In the genomic region with DNA sequence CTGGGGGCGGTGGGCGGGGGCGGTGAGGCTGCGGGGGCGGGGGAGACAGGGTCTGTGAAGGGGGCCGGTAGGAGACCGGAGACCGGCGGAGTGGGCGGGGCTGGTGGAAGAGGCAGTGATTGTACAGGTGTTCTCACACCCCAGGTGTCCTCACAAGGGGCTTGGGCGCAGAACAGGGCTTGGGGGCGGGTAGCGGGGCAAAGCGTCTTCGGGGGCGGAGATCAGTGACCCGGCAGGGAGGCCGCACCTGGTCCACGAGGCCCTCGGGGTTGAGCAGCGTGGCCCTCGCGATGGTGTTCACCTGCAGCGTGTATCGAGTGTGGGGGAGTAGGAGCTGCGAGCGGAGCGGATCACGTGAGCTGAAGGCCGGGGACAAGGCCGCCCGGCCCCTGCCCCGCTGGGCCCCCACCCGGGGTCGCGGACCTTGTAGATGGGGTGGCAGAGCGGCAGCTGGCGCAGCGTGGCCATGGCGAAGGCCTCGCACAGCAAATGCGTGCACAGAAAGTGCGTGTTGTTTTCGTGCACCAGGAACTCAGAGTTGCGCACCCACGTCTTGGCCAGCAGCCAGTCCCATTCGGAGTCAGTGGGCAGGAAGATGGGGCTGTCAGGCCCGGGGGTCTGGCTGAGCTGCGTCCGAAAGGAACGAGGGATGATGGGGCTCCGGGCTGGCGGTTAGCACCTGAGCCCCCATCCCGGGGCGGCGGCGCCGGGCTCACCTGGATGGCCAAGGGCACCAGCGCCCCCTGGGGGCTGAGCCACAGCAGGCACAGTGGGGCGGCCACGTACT, we compare ENCODE assay signal across 9 cellular contexts. TPM values are rescaled to one million over a fixed set of nuclear protein-coding genes. Genes with fewer than 3 reads are reported as not detected.
DNase-seq lines count a peak whose midpoint lies in the region; ATAC-seq and TF ChIP-seq lines count a peak whose summit lies in the region.
"Had no signal": no experiment of that assay in that cellular context is flagged by ENCODE, and none has a peak within 500 bp of the region (broad histone marks: within the 10 kb centered on the region; RNA-seq: fewer than 3 reads in every experiment).

No MANE protein-coding gene starts in this region.

- no peak overlapping the region for H3K27ac ChIP-seq in C4-2B
- H3K27ac ChIP-seq in body of pancreas: no peak overlapping the region

- WGBS in body of pancreas, 2 donors: 9 to 42% methylated on average over 9 to 55 of the region's 61 CpGs

- TF ChIP-seq CTCF in C4-2B (conservative IDR thresholded peaks at IDR 0.05) (peak; percentile 83), body of pancreas (IDR thresholded peaks at IDR 0.05) (peak; percentile 82 to 92 (median 87))

- H3K4me3 ChIP-seq in body of pancreas: no peak overlapping the region

- H3K27me3 ChIP-seq in body of pancreas: no peaks in the 10 kb centered on the region

- intact Hi-C loops in body of pancreas (cut with DNase I): no loop called here

- peak; percentile 54 for DNase-seq in HT-29 (ENCODE audit: low spot score)
- peak; percentile 84 for DNase-seq in T-helper 9 cell
- DNase-seq in body of pancreas: peak; percentile 76 to 87 (median 78)
- DNase-seq in islet precursor cell: peak; percentile 88
- DNase-seq in stimulated activated CD4-positive, alpha-beta T cell treated with anti-CD3 and anti-CD28 coated beads, Interleukin-4, amount 100 ng/mL, for 24 hours: peak; percentile 80

- H3K9me3 ChIP-seq in body of pancreas: no peaks in the 10 kb centered on the region

- no peaks in the 10 kb centered on the region for H3K36me3 ChIP-seq in body of pancreas (replicated peaks in 1 of 2; ENCODE audit: insufficient read depth in 1 of 2, low read depth in 2 of 2)

- peaks cover 10% of the 10 kb centered on the region for H3K4me1 ChIP-seq in body of pancreas

- TF ChIP-seq POLR2A in body of pancreas (IDR thresholded peaks at IDR 0.05): no peak

- ATAC-seq in body of pancreas: peak; percentile 91
- ATAC-seq in HG03432 (IDR thresholded peaks at IDR 0.05; ENCODE audit: unreplicated experiment): no peak
- ATAC-seq in HG03175 (IDR thresholded peaks at IDR 0.05; ENCODE audit: unreplicated experiment): no peak

RNA-seq across cellular contexts. Expression of a gene that starts 8.5 kb away (rescaled TPM):
- not detected in 2 replicates for total RNA-seq in HT-29 (2014; rRNA removed; shearing (Covaris generic))
- not detected for total RNA-seq in body of pancreas
- total RNA-seq: urinary bladder had no signal

RNA-seq across cellular contexts. Expression of a gene that starts 14.0 kb away (rescaled TPM):
- 0.61 and 0.76 TPM in 2 replicates for total RNA-seq in HT-29 (2014; rRNA removed; shearing (Covaris generic))
- not detected for total RNA-seq in body of pancreas
- total RNA-seq: urinary bladder had no signal

RNA-seq across cellular contexts. Expression of a gene that starts 22.3 kb away (rescaled TPM):
- 0.97 TPM in 1 of 2 replicates, not detected in the other for total RNA-seq in HT-29 (2014; rRNA removed; shearing (Covaris generic))
- not detected for total RNA-seq in body of pancreas

RNA-seq across cellular contexts. Expression of a gene that starts 42.3 kb away (rescaled TPM):
- 37.1 and 43.5 TPM in 2 replicates for total RNA-seq in HT-29 (2014; rRNA removed; shearing (Covaris generic))
- 10 to 100 TPM; 27.5 to 78.8 TPM for total RNA-seq in body of pancreas

RNA-seq across cellular contexts. Expression of a gene that starts 52.9 kb away (rescaled TPM):
- 4.9 and 5.8 TPM in 2 replicates for total RNA-seq in HT-29 (2014; rRNA removed; shearing (Covaris generic))
- 10 to 100 TPM; 16.3 to 26.4 TPM for total RNA-seq in body of pancreas
